Comparison of ENCODE assay signal across 8 cellular contexts in genomic region chr7:75916259-75916658, GRCh38. TPM values are rescaled to one million over a fixed set of nuclear protein-coding genes. Genes with fewer than 3 reads are reported as not detected.
DNase-seq lines count a peak whose midpoint lies in the region; FAIRE-seq and TF ChIP-seq lines count a peak whose summit lies in the region.

No MANE protein-coding gene starts in this region.

- H3K4me3 ChIP-seq in SJCRH30 (peak overlapping the region; percentile 75), fibroblast of pulmonary artery (replicated peaks; ENCODE audit: low read depth, low read length) (peak overlapping the region; percentile 78), skeletal muscle cell (ENCODE audit: low read depth, low read length) (peak overlapping the region; percentile 83)

- no peak for DNase-seq in GM12891 (ENCODE audit: insufficient read length, low spot score)
- DNase-seq in SJCRH30 = no peak
- no peak for DNase-seq in fibroblast of pulmonary artery (ENCODE audit: low read depth)
- DNase-seq in skeletal muscle cell (ENCODE audit: low read depth) = no peak
- DNase-seq in AG20443 (ENCODE audit: low spot score) = no peak
- no peak for DNase-seq in NCI-H1105 treated with DMSO at 0.1 percent for 48 hours (lab: John Stamatoyannopoulos, UW)
- DNase-seq in DMS79 treated with DMSO at 0.1 percent for 48 hours (lab: John Stamatoyannopoulos, UW) = no peak
- DNase-seq in effector CD8-positive, alpha-beta T cell (lab: John Stamatoyannopoulos, UW) = no peak

- no peaks in the 10 kb centered on the region for H3K9me3 ChIP-seq in SJCRH30 (replicated peaks)

- H3K36me3 ChIP-seq in SJCRH30 = 0 out of 2 replicates have a peak, but pooled peaks cover 4% of the 10 kb centered on the region

- no peak overlapping the region for H3K27ac ChIP-seq in SJCRH30

- no peaks in the 10 kb centered on the region for H3K27me3 ChIP-seq in SJCRH30

- peaks cover 4% of the 10 kb centered on the region; the same call in 1 of the 2 replicates for H3K4me1 ChIP-seq in SJCRH30

- FAIRE-seq in GM12891 (lab: Jason Lieb, UNC) = no peak

- no peak for TF ChIP-seq CTCF in fibroblast of pulmonary artery (IDR thresholded peaks at IDR 0.05; ENCODE audit: low read length, missing control alignments)

- no peak for TF ChIP-seq POLR2A in GM12891 (IDR thresholded peaks at IDR 0.05; ENCODE audit: low read depth, low read length)

TF ChIP-seq in GM12891, 5 proteins besides CTCF, POLR2A, EP300 and RAD21:
- TF ChIP-seq POU2F2 (IDR thresholded peaks at IDR 0.05; ENCODE audit: low read depth, low read length) = no peak
- TF ChIP-seq SPI1 (IDR thresholded peaks at IDR 0.05; ENCODE audit: low read depth, low read length) = peak; percentile 91
- no peak for TF ChIP-seq PAX5 (IDR thresholded peaks at IDR 0.05; ENCODE audit: insufficient read depth, low read length, severe bottlenecking)

RNA-seq across cellular contexts. Expression of gene POR, which starts 1.3 kb away (rescaled TPM):
- 41.4 TPM for polyA plus RNA-seq in GM12891 (2012; ENCODE audit: low read depth, missing spikeins)
- total RNA-seq in SJCRH30 (2014; rRNA removed; shearing (Covaris generic)) = 106 and 109 TPM in 2 replicates

RNA-seq across cellular contexts. Expression of gene RHBDD2, which starts 37.4 kb away (rescaled TPM):
- 26.0 TPM for polyA plus RNA-seq in GM12891 (2012; ENCODE audit: low read depth, missing spikeins)
- 49.3 and 50.6 TPM in 2 replicates for total RNA-seq in SJCRH30 (2014; rRNA removed; shearing (Covaris generic))
